ENCODE assay signal across 1 cellular context in genomic region chr16:86818701-86819522, GRCh38.
TF ChIP-seq lines count a peak whose summit lies in the region.

No MANE protein-coding gene starts in this region.

TF ChIP-seq in HepG2, 621 proteins besides CTCF, POLR2A, EP300 and RAD21:
- no peak for TF ChIP-seq ZFY (CRISPR knock-in tag; IDR thresholded peaks at IDR 0.05)
- TF ChIP-seq ATM (IDR thresholded peaks at IDR 0.05; ENCODE audit: borderline replicate concordance) = no peak
- TF ChIP-seq GFI1 (CRISPR knock-in tag; IDR thresholded peaks at IDR 0.05; ENCODE audit: borderline replicate concordance) = peak; percentile 39; the same call in 1 of the 2 replicates
- peak; percentile 71; the same call in 1 of the 2 replicates for TF ChIP-seq CHD2 (IDR thresholded peaks at IDR 0.05; ENCODE audit: low read depth, low read length)
- TF ChIP-seq YEATS2 (CRISPR knock-in tag; IDR thresholded peaks at IDR 0.05; ENCODE audit: borderline replicate concordance) = no peak
- no peak for TF ChIP-seq ZNF224 (CRISPR knock-in tag; IDR thresholded peaks at IDR 0.05)
- TF ChIP-seq STAG1 (CRISPR knock-in tag; IDR thresholded peaks at IDR 0.05) = no peak
- no peak for TF ChIP-seq ZBTB8A (CRISPR knock-in tag; IDR thresholded peaks at IDR 0.05; ENCODE audit: borderline replicate concordance, low read depth)
- TF ChIP-seq GRHL1 (CRISPR knock-in tag; conservative IDR thresholded peaks at IDR 0.05) = no peak
- TF ChIP-seq ZBTB25 (CRISPR knock-in tag; IDR thresholded peaks at IDR 0.05) = no peak
- TF ChIP-seq MAX (IDR thresholded peaks at IDR 0.05) = no peak
- TF ChIP-seq NFYC (CRISPR knock-in tag; IDR thresholded peaks at IDR 0.05) = no peak
- TF ChIP-seq USF2 (IDR thresholded peaks at IDR 0.05; ENCODE audit: low read depth, low read length) = no peak
- no peak for TF ChIP-seq USF2 (CRISPR knock-in tag; IDR thresholded peaks at IDR 0.05; ENCODE audit: borderline replicate concordance)
- TF ChIP-seq ZNF569 (CRISPR knock-in tag; IDR thresholded peaks at IDR 0.05; ENCODE audit: borderline replicate concordance) = no peak
- no peak for TF ChIP-seq ZNF335 (CRISPR knock-in tag; IDR thresholded peaks at IDR 0.05)
- TF ChIP-seq ZNF619 (CRISPR knock-in tag; IDR thresholded peaks at IDR 0.05) = no peak
- TF ChIP-seq MED1 (CRISPR knock-in tag; IDR thresholded peaks at IDR 0.05) = no peak
